ENCODE assay signal across 8 cellular contexts in the genomic region with DNA sequence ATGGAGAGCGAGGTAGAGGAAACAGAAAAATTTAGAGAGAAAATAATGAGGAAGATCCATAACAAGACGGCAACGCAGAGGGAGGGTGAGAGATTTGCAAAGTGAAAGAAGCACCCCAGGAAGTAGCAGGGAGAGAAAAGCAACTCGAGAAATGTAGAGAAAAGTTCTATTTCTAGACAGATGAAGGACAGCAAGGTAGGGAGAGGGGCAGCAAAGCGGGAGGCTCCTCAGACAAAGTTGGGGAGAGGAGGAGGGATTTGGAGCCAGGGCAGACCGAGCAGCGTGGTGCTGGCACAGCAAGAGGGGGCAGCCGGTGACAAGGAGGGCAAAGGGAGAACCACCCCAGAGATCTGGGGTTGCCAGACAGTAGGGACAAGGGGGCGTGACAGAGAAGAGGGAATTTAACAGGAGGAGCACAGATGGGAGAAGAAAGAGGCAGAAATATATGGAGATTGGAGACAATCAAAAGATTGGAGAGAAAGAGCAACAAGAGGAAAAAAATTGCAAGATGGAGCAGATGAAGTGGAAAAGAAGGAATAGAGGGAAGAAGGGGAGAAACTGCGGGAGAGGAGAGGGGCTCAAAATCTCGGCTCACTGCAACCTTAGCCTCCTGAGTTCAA. TPM values are rescaled to one million over a fixed set of nuclear protein-coding genes. Genes with fewer than 3 reads are reported as not detected.
A peak's percentile ranks its signal among the peaks of the same experiment; 100 is the strongest.
DNase-seq lines count a peak whose midpoint lies in the region; ATAC-seq and TF ChIP-seq lines count a peak whose summit lies in the region.

No MANE protein-coding gene starts in this region.

- peak; percentile 47 for DNase-seq in DMS53 (lab: John Stamatoyannopoulos, UW)
- no peak for DNase-seq in DMS53 treated with DMSO at 0.1 percent for 48 hours (lab: John Stamatoyannopoulos, UW; ENCODE audit: unreplicated experiment)
- no peak for DNase-seq in right atrium auricular region (ENCODE audit: low spot score)
- DNase-seq in sciatic nerve (ENCODE audit: low spot score) = no peak

- H3K27ac ChIP-seq in right atrium auricular region = peak overlapping the region; percentile 94 to 96

- H3K27ac Mint-ChIP-seq in IgD-negative memory B cell = peak overlapping the region; percentile 88 to 99 (median 97)
- H3K27ac Mint-ChIP-seq in activated T-helper 17 cell treated with anti-CD3 and anti-CD28 coated beads, Interleukin-2, amount 50 U/mL, for 72 hours = peak overlapping the region; percentile 91

- intact Hi-C loops in sciatic nerve (cut with DNase I) = no loop called here

- H3K36me3 ChIP-seq in right atrium auricular region = no peaks in the 10 kb centered on the region

- H3K4me3 Mint-ChIP-seq in IgD-negative memory B cell = peak overlapping the region; percentile 92 to 99 (median 95)
- H3K4me3 Mint-ChIP-seq in activated T-helper 17 cell treated with anti-CD3 and anti-CD28 coated beads, Interleukin-2, amount 50 U/mL, for 72 hours = peak overlapping the region; percentile 95

- peaks cover 1% of the 10 kb centered on the region for H3K27me3 Mint-ChIP-seq in IgD-negative memory B cell
- H3K27me3 Mint-ChIP-seq in activated T-helper 17 cell treated with anti-CD3 and anti-CD28 coated beads, Interleukin-2, amount 50 U/mL, for 72 hours = no peaks in the 10 kb centered on the region

- peaks cover 4 to 10% (median 5%) of the 10 kb centered on the region in 3 donors for H3K9me3 Mint-ChIP-seq in IgD-negative memory B cell
- peaks cover 11% of the 10 kb centered on the region for H3K9me3 Mint-ChIP-seq in activated T-helper 17 cell treated with anti-CD3 and anti-CD28 coated beads, Interleukin-2, amount 50 U/mL, for 72 hours

- H3K4me3 ChIP-seq in right atrium auricular region = peak overlapping the region; percentile 88 to 89

- ATAC-seq in activated T-helper 17 cell treated with anti-CD3 and anti-CD28 coated beads, Interleukin-2, amount 50 U/mL, for 72 hours (replicated peaks) = no peak
- ATAC-seq in sciatic nerve (peak; percentile 5), GM19395 (IDR thresholded peaks at IDR 0.05; ENCODE audit: unreplicated experiment) (no peak), GM19467 (IDR thresholded peaks at IDR 0.05; ENCODE audit: unreplicated experiment) (no peak)

- no peaks in the 10 kb centered on the region for H3K27me3 ChIP-seq in right atrium auricular region

- peaks cover 17% of the 10 kb centered on the region for H3K36me3 Mint-ChIP-seq in IgD-negative memory B cell
- peaks cover 61% of the 10 kb centered on the region for H3K36me3 Mint-ChIP-seq in activated T-helper 17 cell treated with anti-CD3 and anti-CD28 coated beads, Interleukin-2, amount 50 U/mL, for 72 hours (ENCODE audit: low read depth)

- H3K4me1 ChIP-seq in right atrium auricular region = peaks cover 0 to 20% of the 10 kb centered on the region in 2 donors

- no peaks in the 10 kb centered on the region for H3K9me3 ChIP-seq in right atrium auricular region

- TF ChIP-seq CTCF in right atrium auricular region (IDR thresholded peaks at IDR 0.05) = no peak

- H3K4me1 Mint-ChIP-seq in IgD-negative memory B cell = peaks cover 22 to 36% (median 32%) of the 10 kb centered on the region in 3 donors
- H3K4me1 Mint-ChIP-seq in activated T-helper 17 cell treated with anti-CD3 and anti-CD28 coated beads, Interleukin-2, amount 50 U/mL, for 72 hours = peaks cover 35% of the 10 kb centered on the region

RNA-seq across cellular contexts. Expression of a gene that starts 1.0 kb away (rescaled TPM):
- polyA plus RNA-seq in IgD-negative memory B cell = 54.8 TPM
- 10 to 100 TPM; 18.4 to 31.4 TPM for total RNA-seq in activated T-helper 17 cell treated with anti-CD3 and anti-CD28 coated beads, Interleukin-2, amount 50 U/mL, for 72 hours
- total RNA-seq in right atrium auricular region = 1 to 10 TPM; 4.1 to 5.0 TPM
- total RNA-seq in sciatic nerve = 21.0 TPM

RNA-seq across cellular contexts. Expression of a gene that starts 26.6 kb away (rescaled TPM):
- 24.7 TPM for polyA plus RNA-seq in IgD-negative memory B cell
- total RNA-seq in activated T-helper 17 cell treated with anti-CD3 and anti-CD28 coated beads, Interleukin-2, amount 50 U/mL, for 72 hours = 1 to 10 TPM; 2.5 to 9.6 TPM
- 1 to 10 TPM; 8.6 to 9.2 TPM for total RNA-seq in right atrium auricular region
- 13.7 TPM for total RNA-seq in sciatic nerve
